ENCODE assay signal across 9 cellular contexts in genomic region chr3:45972534-45973402, GRCh38. TPM values are rescaled to one million over a fixed set of nuclear protein-coding genes. Genes with fewer than 3 reads are reported as not detected.
DNase-seq lines count a peak whose midpoint lies in the region; ATAC-seq and TF ChIP-seq lines count a peak whose summit lies in the region.
"Had no signal": no experiment of that assay in that cellular context is flagged by ENCODE, and none has a peak within 500 bp of the region (broad histone marks: within the 10 kb centered on the region; RNA-seq: fewer than 3 reads in every experiment).

No MANE protein-coding gene starts in this region.

- H3K4me3 Mint-ChIP-seq in dendritic cell treated with granulocyte-macrophage colony-stimulating factor and Interleukin-4, amounts not matched to agents 40 ng/mL and 50 ng/mL, for 4 days: peak overlapping the region; percentile 30
- no peak overlapping the region for H3K4me3 Mint-ChIP-seq in Caco-2 (ENCODE audit: unreplicated experiment)

- 75 to 79% methylated on average over 6 of the region's 6 CpGs for WGBS in sigmoid colon, 2 donors
- WGBS in lower leg skin, 2 donors: 79 to 82% methylated on average over 6 of the region's 6 CpGs

- no peak for TF ChIP-seq CTCF in GM12865 (IDR thresholded peaks at IDR 0.05; ENCODE audit: insufficient read depth, low read depth, low read length, missing control alignments)
- no peak for TF ChIP-seq CTCF in NB4 (IDR thresholded peaks at IDR 0.05; ENCODE audit: low read depth, low read length)
- no peak for TF ChIP-seq CTCF in sigmoid colon (IDR thresholded peaks at IDR 0.05)
- no peak for TF ChIP-seq CTCF in lower leg skin (IDR thresholded peaks at IDR 0.05)
- no peak for TF ChIP-seq CTCF in Caco-2 (IDR thresholded peaks at IDR 0.05; ENCODE audit: insufficient read depth in 1 of 2, low read depth in 1 of 2, low read length in 1 of 2, severe bottlenecking in 1 of 2, unreplicated experiment in 1 of 2)

- H3K27ac Mint-ChIP-seq in dendritic cell treated with granulocyte-macrophage colony-stimulating factor and Interleukin-4, amounts not matched to agents 40 ng/mL and 50 ng/mL, for 4 days: no peak overlapping the region
- H3K27ac Mint-ChIP-seq in Caco-2 (ENCODE audit: unreplicated experiment): no peak overlapping the region

- CTCF ChIA-PET in Caco-2 (lab: Charles Lee): no interaction called here

- H3K27me3 ChIP-seq in sigmoid colon: no peaks in the 10 kb centered on the region
- H3K27me3 ChIP-seq in Caco-2 (replicated peaks; ENCODE audit: control insufficient read depth, insufficient read depth, low read length): no peaks in the 10 kb centered on the region

- no peak for ATAC-seq in GM19023 (IDR thresholded peaks at IDR 0.05; ENCODE audit: unreplicated experiment)

- H3K4me1 ChIP-seq in sigmoid colon (peaks cover 0 to 60% (median 30%) of the 10 kb centered on the region in 4 donors), Caco-2 (no peaks in the 10 kb centered on the region)

- peaks cover 11% of the 10 kb centered on the region for H3K27me3 Mint-ChIP-seq in dendritic cell treated with granulocyte-macrophage colony-stimulating factor and Interleukin-4, amounts not matched to agents 40 ng/mL and 50 ng/mL, for 4 days
- no peaks in the 10 kb centered on the region for H3K27me3 Mint-ChIP-seq in Caco-2 (ENCODE audit: insufficient read depth, unreplicated experiment)

- POLR2A ChIA-PET in Caco-2 (lab: Charles Lee): no interaction called here

- H3K36me3 ChIP-seq in sigmoid colon: peaks cover 15 to 68% (median 27%) of the 10 kb centered on the region in 4 donors
- H3K36me3 ChIP-seq in Caco-2 (ENCODE audit: control insufficient read depth, insufficient read depth, low read length): peaks cover 3% of the 10 kb centered on the region

- TF ChIP-seq EP300 in sigmoid colon (IDR thresholded peaks at IDR 0.05): peak in 3 of 4 donors; percentile 21 to 62 (median 27)

- H3K9me3 ChIP-seq in sigmoid colon (no peaks in the 10 kb centered on the region), Caco-2 (no peaks in the 10 kb centered on the region)

- DNase-seq in GM12865 (ENCODE audit: low read depth) (peak; percentile 19), NB4 (ENCODE audit: low read depth) (peak; percentile 97), sigmoid colon (peak; percentile 84), lower leg skin (ENCODE audit: low spot score in 2 of 2) (no peak), NCI-H748 (lab: John Stamatoyannopoulos, UW; ENCODE audit: unreplicated experiment) (no peak), Caco-2 (no peak)
- DNase-seq: NCI-H2171 treated with DMSO at 0.1 percent for 48 hours had no signal

- H3K27ac ChIP-seq in sigmoid colon: peak overlapping the region; percentile 66 to 87 (median 78)

- peaks cover 40% of the 10 kb centered on the region for H3K4me1 Mint-ChIP-seq in dendritic cell treated with granulocyte-macrophage colony-stimulating factor and Interleukin-4, amounts not matched to agents 40 ng/mL and 50 ng/mL, for 4 days (ENCODE audit: low read depth)
- H3K4me1 Mint-ChIP-seq in Caco-2 (ENCODE audit: low read depth, unreplicated experiment): no peaks in the 10 kb centered on the region

- no peaks in the 10 kb centered on the region for H3K9me3 Mint-ChIP-seq in dendritic cell treated with granulocyte-macrophage colony-stimulating factor and Interleukin-4, amounts not matched to agents 40 ng/mL and 50 ng/mL, for 4 days
- no peaks in the 10 kb centered on the region for H3K9me3 Mint-ChIP-seq in Caco-2 (ENCODE audit: unreplicated experiment)

- BruUV-seq in Caco-2 (replicated peaks; lab: Mats Ljungman, UMichigan): no TSS peak

- intact Hi-C loops in dendritic cell treated with granulocyte-macrophage colony-stimulating factor and Interleukin-4, amounts not matched to agents 40 ng/mL and 50 ng/mL, for 4 days (cut with micrococcal nuclease): no loop called here
- intact Hi-C loops in sigmoid colon (cut with DNase I) (loop anchor here (2.0 kb wide), 1 partner anchor 14 kb away; no protein-coding TSS in a partner anchor), lower leg skin (cut with DNase I; ENCODE audit: low total_unique reads) (no loop called here), Caco-2 (cut with micrococcal nuclease; ENCODE audit: unreplicated experiment) (no loop called here)

- H3K4me3 ChIP-seq in GM12865 (ENCODE audit: low read depth, low read length) (no peak overlapping the region), NB4 (ENCODE audit: low read depth, low read length) (no peak overlapping the region), sigmoid colon (no peak overlapping the region), lower leg skin (ENCODE audit: low read depth, poor library complexity, severe bottlenecking) (no peak overlapping the region), Caco-2 (ENCODE audit: low read depth, low read length) (no peak overlapping the region)

- TF ChIP-seq POLR2A in NB4 (IDR thresholded peaks at IDR 0.05; ENCODE audit: extremely low read depth, insufficient read length): no peak
- no peak for TF ChIP-seq POLR2A in sigmoid colon (IDR thresholded peaks at IDR 0.05)
- TF ChIP-seq POLR2A in lower leg skin (IDR thresholded peaks at IDR 0.05): no peak

- peaks cover 56% of the 10 kb centered on the region for H3K36me3 Mint-ChIP-seq in dendritic cell treated with granulocyte-macrophage colony-stimulating factor and Interleukin-4, amounts not matched to agents 40 ng/mL and 50 ng/mL, for 4 days (ENCODE audit: low read depth)
- peaks cover 9% of the 10 kb centered on the region for H3K36me3 Mint-ChIP-seq in Caco-2 (ENCODE audit: insufficient read depth, unreplicated experiment)

RNA-seq across cellular contexts. Expression of gene FYCO1, which starts 22.9 kb away (rescaled TPM):
- total RNA-seq in sigmoid colon (100 to 1,000 TPM in 1 of 4 donors, 10 to 100 TPM in 3; 72.1 to 115 (median 79.2) TPM), lower leg skin (10 to 100 TPM; 35.0 to 57.0 (median 51.3) TPM), Caco-2 (2022) (10.8 and 10.9 TPM in 2 replicates)
- 10 to 100 TPM in 1 of 3 donors, 1 to 10 TPM in 2; 8.4 to 15.0 (median 9.9) TPM for polyA plus RNA-seq in sigmoid colon

RNA-seq across cellular contexts. Expression of gene CXCR6, which starts 29.5 kb away (rescaled TPM):
- total RNA-seq in sigmoid colon (under 1 TPM in 3 of 4 donors, not detected in 1; 0.36 to 0.95 (median 0.49) TPM), lower leg skin (1 to 10 TPM in 1 of 4 donors, under 1 TPM in 2, not detected in 1; 0.44 to 1.6 (median 0.72) TPM), Caco-2 (2022) (not detected in 2 replicates)
- 1 to 10 TPM in 1 of 3 donors, not detected in 2; 3.3 TPM for polyA plus RNA-seq in sigmoid colon

RNA-seq across cellular contexts. Expression of gene XCR1, which starts 54.5 kb away (rescaled TPM):
- total RNA-seq in sigmoid colon (under 1 TPM in 1 of 4 donors, not detected in 3; under 0.01 TPM), lower leg skin (1 to 10 TPM in 3 of 4 donors, under 1 TPM in 1; 0.38 to 8.2 (median 3.0) TPM), Caco-2 (2022) (not detected in 2 replicates)
- polyA plus RNA-seq in sigmoid colon: 1 to 10 TPM in 1 of 3 donors, not detected in 2; 3.5 TPM

Comparison
In these comparisons a context has a peak if more than half of its experiments do, and no peak if none do; other contexts are left out.
1. DNase-seq: peak in GM12865 (single experiment), NB4 (single experiment) and sigmoid colon (single experiment); none in lower leg skin (0 of 2), NCI-H748 (single experiment) and Caco-2 (0 of 2).